27 cellular contexts compared by ENCODE assay signal in the genomic region with DNA sequence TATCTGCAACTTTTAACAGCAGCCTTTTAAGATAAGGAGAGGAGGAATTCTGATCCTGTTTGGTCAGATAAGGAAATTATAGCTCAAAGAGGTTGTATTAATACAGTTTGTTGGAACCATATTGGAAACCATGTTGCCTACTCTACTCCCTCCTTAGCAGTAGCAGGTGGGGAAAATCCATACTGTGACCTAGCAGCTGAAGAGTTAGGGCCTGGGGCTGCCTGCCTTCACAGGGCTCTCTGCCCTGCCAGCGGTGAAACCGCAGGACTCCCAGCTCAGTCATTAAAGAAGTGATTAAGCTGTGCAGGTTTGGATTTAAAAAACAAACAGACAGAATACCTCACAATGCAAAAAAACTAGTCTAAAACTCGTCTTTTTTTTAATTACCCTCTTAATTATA. TPM values are rescaled to one million over a fixed set of nuclear protein-coding genes. Genes with fewer than 3 reads are reported as not detected.
DNase-seq lines count a peak whose midpoint lies in the region; ATAC-seq and TF ChIP-seq lines count a peak whose summit lies in the region.
"Had no signal": no experiment of that assay in that cellular context is flagged by ENCODE, and none has a peak within 500 bp of the region (broad histone marks: within the 10 kb centered on the region; RNA-seq: fewer than 3 reads in every experiment).

No MANE protein-coding gene starts in this region.

- no peak for TF ChIP-seq CTCF in mammary epithelial cell (conservative IDR thresholded peaks at IDR 0.05 in 1 of 2, IDR thresholded peaks at IDR 0.05 in 1 of 2; ENCODE audit: extremely low read depth in 1 of 2, insufficient read depth in 1 of 2, low read depth in 1 of 2, low read length in 2 of 2)
- TF ChIP-seq CTCF in MCF 10A (IDR thresholded peaks at IDR 0.05; ENCODE audit: unreplicated experiment): no peak
- no peak for TF ChIP-seq CTCF in VCaP (conservative IDR thresholded peaks at IDR 0.05)
- no peak for TF ChIP-seq CTCF in sigmoid colon (IDR thresholded peaks at IDR 0.05)

- no peak overlapping the region for H3K4me3 Mint-ChIP-seq in MCF 10A (ENCODE audit: unreplicated experiment)
- H3K4me3 Mint-ChIP-seq: CD4-positive, alpha-beta memory T cell; IgD-negative memory B cell had no signal

- no peak overlapping the region for H3K4me2 ChIP-seq in mammary epithelial cell (ENCODE audit: insufficient read depth, low read depth, low read length)

- TF ChIP-seq EP300 in sigmoid colon (IDR thresholded peaks at IDR 0.05): no peak

- H4K20me1 ChIP-seq in mammary epithelial cell (ENCODE audit: insufficient read depth, low read length): no peaks in the 10 kb centered on the region

- H3K27me3 ChIP-seq in mammary epithelial cell (ENCODE audit: insufficient read depth, low read length): no peaks in the 10 kb centered on the region
- no peaks in the 10 kb centered on the region for H3K27me3 ChIP-seq in sigmoid colon
- H3K27me3 ChIP-seq: Peyer's patch had no signal

- CTCF ChIA-PET in mammary epithelial cell (lab: Charles Lee; ENCODE audit: low non-redundant PET) (no interaction called here), MCF 10A (lab: Yijun Ruan, JAX) (no interaction called here)

- POLR2A ChIA-PET in MCF 10A (lab: Yijun Ruan, JAX): interaction anchor here (0.7 kb wide), 1 partner anchor 1525 kb away, joined by 3 read pairs; no protein-coding TSS in a partner anchor

- ATAC-seq in HG03520 (IDR thresholded peaks at IDR 0.05; ENCODE audit: unreplicated experiment) (no peak), HG03378 (IDR thresholded peaks at IDR 0.05; ENCODE audit: unreplicated experiment) (no peak), GM18511 (IDR thresholded peaks at IDR 0.05; ENCODE audit: unreplicated experiment) (no peak)

- no peaks in the 10 kb centered on the region for H3K27me3 Mint-ChIP-seq in MCF 10A (ENCODE audit: insufficient read depth, unreplicated experiment)
- H3K27me3 Mint-ChIP-seq: CD4-positive, alpha-beta memory T cell; IgD-negative memory B cell had no signal

- dilution Hi-C loops in mammary epithelial cell (cut with HindIII; ENCODE audit: low sequenced_read_pairs): no loop called here

- H3K4me1 ChIP-seq in mammary epithelial cell (ENCODE audit: insufficient read depth, low read length) (peaks cover 24% of the 10 kb centered on the region), sigmoid colon (peaks cover 0 to 4% (median 0%) of the 10 kb centered on the region in 4 donors)

- BruUV-seq in mammary epithelial cell (replicated peaks; lab: Mats Ljungman, UMichigan) (no TSS peak), MCF 10A (replicated peaks; lab: Mats Ljungman, UMichigan) (no TSS peak)

- DNase-seq in mammary epithelial cell: peak; percentile 25
- DNase-seq in MCF 10A (ENCODE audit: unreplicated experiment): no peak
- peak; percentile 44 to 76 for DNase-seq in erythroblast (lab: John Stamatoyannopoulos, UW)
- peak; percentile 24 for DNase-seq in sigmoid colon
- DNase-seq: C1 segment of cervical spinal cord; CD4-positive, alpha-beta memory T cell; COR-L47; DMS79; GF-D8; HCEC 1CT; NCI-H1092; NCI-H1417 treated with DMSO at 0.1 percent for 48 hours; NCI-H1694 treated with DMSO at 0.1 percent for 48 hours; NCI-H2081; NCI-H2171 treated with DMSO at 0.1 percent for 48 hours; NCI-H524; NCI-H774; Peyer's patch; SHP77 treated with DMSO at 0.1 percent for 48 hours had no signal

- H3K27ac Mint-ChIP-seq in MCF 10A (ENCODE audit: low read depth, unreplicated experiment): no peak overlapping the region
- H3K27ac Mint-ChIP-seq: IgD-negative memory B cell had no signal

- H2AFZ ChIP-seq in mammary epithelial cell (ENCODE audit: low read depth, low read length): no peak overlapping the region

- H3K4me1 Mint-ChIP-seq in MCF 10A (ENCODE audit: insufficient read depth, unreplicated experiment): peaks cover 7% of the 10 kb centered on the region
- H3K4me1 Mint-ChIP-seq: IgD-negative memory B cell had no signal

- no peak overlapping the region for H3K27ac ChIP-seq in mammary epithelial cell (ENCODE audit: insufficient read depth, low read depth, low read length)
- peak overlapping the region; percentile 79 for H3K27ac ChIP-seq in VCaP
- no peak overlapping the region for H3K27ac ChIP-seq in sigmoid colon
- H3K27ac ChIP-seq: HL-60 had no signal

- no peaks in the 10 kb centered on the region for H3K79me2 ChIP-seq in mammary epithelial cell (ENCODE audit: insufficient read depth, low read length)

- 39% methylated on average over 3 of the region's 3 CpGs for whole genome bisulfite sequencing in mammary epithelial cell (ENCODE audit: low coverage, missing lambda C conversion rate)
- WGBS in sigmoid colon, 2 donors: 46 to 79% methylated on average over 3 of the region's 3 CpGs

- H3K9me3 Mint-ChIP-seq in MCF 10A (ENCODE audit: unreplicated experiment): no peaks in the 10 kb centered on the region
- H3K9me3 Mint-ChIP-seq: CD4-positive, alpha-beta memory T cell; IgD-negative memory B cell had no signal

- in situ Hi-C loops in mammary epithelial cell (cut with MboI; ENCODE audit: low sequenced_read_pairs in 2 of 2): no loop called here

- peaks cover 47% of the 10 kb centered on the region for H3K36me3 Mint-ChIP-seq in MCF 10A (ENCODE audit: insufficient read depth, unreplicated experiment)

- H3K9me3 ChIP-seq in mammary epithelial cell (replicated peaks; ENCODE audit: insufficient read depth, low read length) (no peaks in the 10 kb centered on the region), sigmoid colon (no peaks in the 10 kb centered on the region)
- H3K9me3 ChIP-seq: Peyer's patch had no signal

- no peak overlapping the region for H3K4me3 ChIP-seq in mammary epithelial cell (replicated peaks in 1 of 3; ENCODE audit: insufficient read depth in 1 of 3, low read depth in 2 of 3, low read length in 3 of 3)
- no peak overlapping the region for H3K4me3 ChIP-seq in sigmoid colon
- H3K4me3 ChIP-seq: Peyer's patch had no signal

- intact Hi-C loops in mammary epithelial cell (cut with micrococcal nuclease): loop anchor here (2.0 kb wide), 1 partner anchor 76 kb away; no protein-coding TSS in a partner anchor
- intact Hi-C loops in MCF 10A (cut with micrococcal nuclease): no loop called here
- intact Hi-C loops in sigmoid colon (cut with DNase I): no loop called here

- no peak for TF ChIP-seq POLR2A in erythroblast (IDR thresholded peaks at IDR 0.05; ENCODE audit: low read length)
- no peak for TF ChIP-seq POLR2A in sigmoid colon (IDR thresholded peaks at IDR 0.05)

- H3K36me3 ChIP-seq in mammary epithelial cell (ENCODE audit: insufficient read depth, low read length) (peaks cover 10% of the 10 kb centered on the region), sigmoid colon (peaks cover 19 to 98% (median 55%) of the 10 kb centered on the region in 4 donors)

- H3K9ac ChIP-seq in mammary epithelial cell (ENCODE audit: insufficient read depth, low read length): no peak overlapping the region

RNA-seq across cellular contexts. Expression of gene BRPF3, which starts 30.1 kb away (rescaled TPM):
- 10 to 100 TPM; 10.8 to 16.2 TPM for total RNA-seq in mammary epithelial cell
- 6.2 TPM for polyA plus RNA-seq in mammary epithelial cell
- polyA minus RNA-seq in mammary epithelial cell: 17.8 TPM
- total RNA-seq in MCF 10A (2022): 19.4 and 21.1 TPM in 2 replicates
- total RNA-seq in sigmoid colon: 10 to 100 TPM; 11.2 to 35.3 (median 23.6) TPM
- polyA plus RNA-seq in sigmoid colon: 10 to 100 TPM; 24.9 to 41.8 (median 36.6) TPM

RNA-seq across cellular contexts. Expression of gene PNPLA1, which starts 43.2 kb away (rescaled TPM):
- total RNA-seq in mammary epithelial cell (not detected), MCF 10A (2022) (0.27 TPM in 1 of 2 replicates, not detected in the other), sigmoid colon (not detected)
- polyA plus RNA-seq in mammary epithelial cell (not detected), sigmoid colon (under 1 TPM in 2 of 3 donors, not detected in 1; 0.20 to 0.46 TPM)
- 1.8 TPM for polyA minus RNA-seq in mammary epithelial cell
- total RNA-seq: H1, OCI-LY7 had no signal
- polyA plus RNA-seq: CD4-positive, alpha-beta memory T cell; H1 had no signal
